In genomic region chr7:77121860-77122681, GRCh38 we compare ENCODE assay signal across 8 cellular contexts. TPM values are rescaled to one million over a fixed set of nuclear protein-coding genes. Genes with fewer than 3 reads are reported as not detected.
A peak's percentile ranks its signal among the peaks of the same experiment; 100 is the strongest.
DNase-seq lines count a peak whose midpoint lies in the region; ATAC-seq and TF ChIP-seq lines count a peak whose summit lies in the region.
"Not testable (repeated sequence)": the region's sequence is repeated elsewhere in the genome, so short reads cannot be mapped to it uniquely, and the experiment has no call there.

Gene CCDC146, plus strand, starts transcription at chr7:77122615. Its CDS starts 45,054 bp downstream, at chr7:77167669.

- H3K9me3 ChIP-seq in left lung = not testable (repeated sequence)

- not testable (repeated sequence) for TF ChIP-seq CTCF in C4-2B (conservative IDR thresholded peaks at IDR 0.05); left lung (IDR thresholded peaks at IDR 0.05)

- H3K4me1 ChIP-seq in left lung = not testable (repeated sequence)

- DNase-seq in NCI-H748 treated with DMSO at 0.1 percent for 48 hours (lab: John Stamatoyannopoulos, UW) = peak; percentile 99
- DNase-seq in activated CD4-positive, alpha-beta T cell treated with anti-CD3 and anti-CD28 coated beads, Interleukin-2, amount 50 U/mL, for 24 hours (ENCODE audit: low read depth in 1 of 2, low spot score in 1 of 2) = peak; percentile 72 to 95
- DNase-seq in dermis blood vessel endothelial cell = peak; percentile 99
- peak; percentile 93 to 98 for DNase-seq in left lung
- peak; percentile 91 to 93 for DNase-seq in stimulated activated CD4-positive, alpha-beta T cell treated with anti-CD3 and anti-CD28 coated beads, Interleukin-2, amount 100 ng/mL, for 24 hours

- H3K36me3 ChIP-seq in left lung = not testable (repeated sequence)

- H3K27ac ChIP-seq in C4-2B = peak within 1 kb of the TSS; percentile 48
- peak within 1 kb of the TSS; percentile 19 to 69 for H3K27ac ChIP-seq in left lung

- ATAC-seq in GM19452 (IDR thresholded peaks at IDR 0.05; ENCODE audit: unreplicated experiment) (peak; percentile 98), HG03571 (IDR thresholded peaks at IDR 0.05; ENCODE audit: unreplicated experiment) (peak; percentile 97), left lung (peak; percentile 98)

- intact Hi-C loops in left lung (cut with DNase I) = not testable (repeated sequence)

- peak within 1 kb of the TSS; percentile 66 to 67 for H3K4me3 ChIP-seq in left lung

- not testable (repeated sequence) for H3K27me3 ChIP-seq in left lung

RNA-seq across cellular contexts. Expression of gene CCDC146, which starts in this region (rescaled TPM):
- total RNA-seq in dermis blood vessel endothelial cell (1.4 and 2.4 TPM in 2 replicates), left lung (10 to 100 TPM in 1 of 2 donors, 1 to 10 TPM in 1; 3.9 to 14.5 TPM)

Comparison
In these comparisons a context has a peak if more than half of its experiments do, and no peak if none do; other contexts are left out.
1. Peak in every context shown above with its lines: DNase-seq, ATAC-seq, H3K4me3 ChIP-seq and H3K27ac ChIP-seq.